In the genomic region with DNA sequence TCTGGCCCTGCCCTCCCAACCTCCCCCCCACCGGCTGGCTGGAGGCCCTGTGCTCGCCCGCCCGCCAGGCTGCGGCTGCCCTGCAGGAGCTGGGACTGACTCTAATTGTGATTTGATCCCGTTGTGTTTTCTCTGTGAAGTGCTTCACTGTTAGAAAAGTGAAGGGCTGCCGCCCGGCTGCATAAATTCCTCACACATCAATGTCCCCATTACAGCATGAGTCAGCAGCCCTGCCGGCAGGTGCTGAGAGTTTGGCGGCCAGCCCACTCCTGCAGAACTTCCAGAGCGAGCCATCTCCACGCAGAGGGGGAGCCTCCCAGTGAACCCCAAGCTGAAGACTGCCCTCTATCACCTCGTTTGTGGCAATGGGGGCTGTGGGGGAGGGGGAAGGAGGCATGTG, we compare ENCODE assay signal across 9 cellular contexts.
DNase-seq lines count a peak whose midpoint lies in the region; ATAC-seq lines count a peak whose summit lies in the region.
"Had no signal": no experiment of that assay in that cellular context is flagged by ENCODE, and none has a peak within 500 bp of the region (broad histone marks: within the 10 kb centered on the region; RNA-seq: fewer than 3 reads in every experiment).

No MANE protein-coding gene starts in this region.

- peak; percentile 96 for DNase-seq in DMS79 treated with DMSO at 0.1 percent for 48 hours (lab: John Stamatoyannopoulos, UW)
- peak; percentile 65 to 81 for DNase-seq in NCI-H2081 (lab: John Stamatoyannopoulos, UW)
- DNase-seq in mucosa of gallbladder (ENCODE audit: low spot score), result peak; percentile 66
- DNase-seq in AML-193 (lab: John Stamatoyannopoulos, UW), result no peak

- H3K27ac ChIP-seq in cingulate gyrus (ENCODE audit: low read depth, low read length), result peak overlapping the region; percentile 83

- ATAC-seq in HG02798 (IDR thresholded peaks at IDR 0.05; ENCODE audit: poor library complexity, unreplicated experiment) (no peak), HG02852 (IDR thresholded peaks at IDR 0.05; ENCODE audit: unreplicated experiment) (no peak), HG02973 (IDR thresholded peaks at IDR 0.05; ENCODE audit: unreplicated experiment) (no peak)
- ATAC-seq: GM12878 had no signal

Comparison
In these comparisons a context has a peak if more than half of its experiments do, and no peak if none do; other contexts are left out.
1. DNase-seq: peak in DMS79 treated with DMSO at 0.1 percent for 48 hours (single experiment), NCI-H2081 (2 of 2) and mucosa of gallbladder (single experiment); none in AML-193 (0 of 2).